Comparison of ENCODE assay signal across 8 cellular contexts in genomic region chr20:31604567-31605030, GRCh38. TPM values are rescaled to one million over a fixed set of nuclear protein-coding genes. Genes with fewer than 3 reads are reported as not detected.
A peak's percentile ranks its signal among the peaks of the same experiment; 100 is the strongest.
DNase-seq lines count a peak whose midpoint lies in the region; ATAC-seq, FAIRE-seq and TF ChIP-seq lines count a peak whose summit lies in the region.

No MANE protein-coding gene starts in this region.

- H3K9me3 ChIP-seq in DND-41 (ENCODE audit: insufficient read depth, low read length, severe bottlenecking) (no peaks in the 10 kb centered on the region), OCI-LY7 (ENCODE audit: low read length) (no peaks in the 10 kb centered on the region), endothelial cell of umbilical vein (replicated peaks; ENCODE audit: control insufficient read depth, insufficient read depth, low read length) (no peaks in the 10 kb centered on the region), pancreas (no peaks in the 10 kb centered on the region)

- DNase-seq in DND-41 (no peak), OCI-LY7 (ENCODE audit: low spot score) (no peak), endothelial cell of umbilical vein (ENCODE audit: low read depth, low spot score) (no peak), pancreas (no peak), superior temporal gyrus (ENCODE audit: extremely low spot score) (no peak), NAMALWA (ENCODE audit: low spot score) (no peak), ureter (ENCODE audit: low spot score) (no peak)

- H3K9ac ChIP-seq in DND-41 (ENCODE audit: low read depth, low read length) (peak overlapping the region; percentile 62), endothelial cell of umbilical vein (replicated peaks; ENCODE audit: extremely low read depth, insufficient read depth, low read length) (peak overlapping the region; percentile 99)

- TF ChIP-seq POLR2A in endothelial cell of umbilical vein (IDR thresholded peaks at IDR 0.05; ENCODE audit: low read depth, low read length) = no peak

- BruUV-seq in OCI-LY7 (replicated peaks; lab: Mats Ljungman, UMichigan) = no TSS peak
- TSS peak; percentile 88 for BruUV-seq in endothelial cell of umbilical vein (replicated peaks; lab: Mats Ljungman, UMichigan)

- H4K20me1 ChIP-seq in DND-41 (ENCODE audit: insufficient read depth, low read length) (no peaks in the 10 kb centered on the region), OCI-LY7 (ENCODE audit: insufficient read depth, low read length) (no peaks in the 10 kb centered on the region), endothelial cell of umbilical vein (replicated peaks; ENCODE audit: control insufficient read depth, extremely low read depth, insufficient read depth, low read length) (no peaks in the 10 kb centered on the region)

- no peaks in the 10 kb centered on the region for H3K9me1 ChIP-seq in endothelial cell of umbilical vein (replicated peaks; ENCODE audit: control insufficient read depth, extremely low read depth, insufficient read depth, low read length)

- H3K4me2 ChIP-seq in DND-41 (ENCODE audit: insufficient read depth, low read length) (peak overlapping the region; percentile 97), OCI-LY7 (ENCODE audit: low read length) (peak overlapping the region; percentile 92), endothelial cell of umbilical vein (ENCODE audit: insufficient read depth, low read length) (peak overlapping the region; percentile 86)

- intact Hi-C loops in OCI-LY7 (cut with micrococcal nuclease; ENCODE audit: unreplicated experiment) = loop anchor here (2.0 kb wide), 1 partner anchor 32 kb away; no protein-coding TSS in a partner anchor
- intact Hi-C loops in endothelial cell of umbilical vein (cut with micrococcal nuclease) = loop anchor here (1.0 to 2.0 kb wide), 4 partner anchors 18 to 108 kb away; no protein-coding TSS in a partner anchor
- intact Hi-C loops in pancreas (cut with DNase I) = loop anchor here in 1 of 3 donors (5.0 kb wide), 1 partner anchor 32 kb away; no protein-coding TSS in a partner anchor

- H3K36me3 ChIP-seq in DND-41 (ENCODE audit: insufficient read depth, low read length) (no peaks in the 10 kb centered on the region), OCI-LY7 (ENCODE audit: insufficient read depth, low read length) (no peaks in the 10 kb centered on the region), endothelial cell of umbilical vein (ENCODE audit: control insufficient read depth in 2 of 2, extremely low read depth in 1 of 2, insufficient read depth in 2 of 2, low read length in 2 of 2) (no peaks in the 10 kb centered on the region), pancreas (no peaks in the 10 kb centered on the region)

- H3K4me3 ChIP-seq in DND-41 (ENCODE audit: low read depth in 1 of 2, low read length in 2 of 2) = peak overlapping the region; percentile 34 to 70
- H3K4me3 ChIP-seq in OCI-LY7 (ENCODE audit: low read depth, low read length, poor library complexity, severe bottlenecking) = peak overlapping the region; percentile 70
- H3K4me3 ChIP-seq in endothelial cell of umbilical vein (replicated peaks in 1 of 3; ENCODE audit: insufficient read depth in 1 of 3, low read depth in 1 of 3, low read length in 3 of 3) = peak overlapping the region; percentile 44 to 77 (median 68)
- peak overlapping the region in 3 of 4 donors; percentile 40 to 75 (median 61) for H3K4me3 ChIP-seq in pancreas

- H3K9me2 ChIP-seq in OCI-LY7 (ENCODE audit: insufficient read depth, low read length) = no peaks in the 10 kb centered on the region

- peaks cover 39% of the 10 kb centered on the region for H3K4me1 ChIP-seq in DND-41 (ENCODE audit: insufficient read depth, low read length)
- peaks cover 20% of the 10 kb centered on the region for H3K4me1 ChIP-seq in OCI-LY7 (ENCODE audit: insufficient read depth, low read length, poor library complexity, severe bottlenecking)
- peaks cover 48% of the 10 kb centered on the region for H3K4me1 ChIP-seq in endothelial cell of umbilical vein (ENCODE audit: control insufficient read depth, extremely low read depth, insufficient read depth, low read length)
- peaks cover 3 to 25% (median 4%) of the 10 kb centered on the region in 3 donors for H3K4me1 ChIP-seq in pancreas

- H2AFZ ChIP-seq in DND-41 (ENCODE audit: low read depth, low read length) (peak overlapping the region; percentile 85), OCI-LY7 (ENCODE audit: low read length) (peak overlapping the region; percentile 72; the same call in 1 of the 2 replicates), endothelial cell of umbilical vein (ENCODE audit: low read depth, low read length) (no peak overlapping the region)

- dilution Hi-C loops in endothelial cell of umbilical vein (cut with MboI; ENCODE audit: extremely low pct_ligation_motif_present, low sequenced_read_pairs) = no loop called here

- 0 to 1% methylated on average over 14 of the region's 14 CpGs for WGBS in pancreas, 2 donors

- no peak for FAIRE-seq in endothelial cell of umbilical vein (lab: Jason Lieb, UNC)
- no peak for FAIRE-seq in pancreas (lab: Jason Lieb, UNC)

- POLR2A ChIA-PET in OCI-LY7 (lab: Charles Lee) (interaction anchor here (0.8 to 2.6 kb wide), 3 partner anchors 8 to 37 kb away, joined by 3 to 19 read pairs (median 4); no protein-coding TSS in a partner anchor), endothelial cell of umbilical vein (lab: Charles Lee) (interaction anchor here (1.0 to 2.5 kb wide), 10 partner anchors 9 to 47 kb away, joined by 4 to 48 read pairs (median 8); no protein-coding TSS in a partner anchor)

- CTCF ChIA-PET in OCI-LY7 (lab: Charles Lee; ENCODE audit: unreplicated experiment) = interaction anchor here (0.7 to 1.2 kb wide), 4 partner anchors 19 to 43 kb away, joined by 3 to 4 read pairs (median 4); no protein-coding TSS in a partner anchor
- CTCF ChIA-PET in endothelial cell of umbilical vein (lab: Charles Lee) = interaction anchor here (0.8 to 12.8 kb wide), 7 partner anchors 8 to 144 kb away, joined by 3 to 1817 read pairs (median 6); no protein-coding TSS in a partner anchor

- H3K27me3 ChIP-seq in DND-41 (ENCODE audit: insufficient read depth, low read length, poor library complexity) (peaks cover 26% of the 10 kb centered on the region), endothelial cell of umbilical vein (ENCODE audit: control insufficient read depth in 2 of 2, insufficient read depth in 2 of 2, low read length in 2 of 2) (no peaks in the 10 kb centered on the region), pancreas (no peaks in the 10 kb centered on the region)

- TF ChIP-seq CTCF in DND-41 (IDR thresholded peaks at IDR 0.05; ENCODE audit: borderline replicate concordance, extremely low read depth, low read length, poor library complexity, severe bottlenecking) (no peak), OCI-LY7 (conservative IDR thresholded peaks at IDR 0.05; ENCODE audit: low read length) (no peak), endothelial cell of umbilical vein (IDR thresholded peaks at IDR 0.05; ENCODE audit: extremely low read depth in 1 of 2, insufficient read depth in 1 of 2, low read depth in 1 of 2, low read length in 2 of 2) (no peak), pancreas (IDR thresholded peaks at IDR 0.05) (no peak)

- no peaks in the 10 kb centered on the region for H3K79me2 ChIP-seq in DND-41 (ENCODE audit: insufficient read depth, low read length)
- H3K79me2 ChIP-seq in OCI-LY7 (ENCODE audit: insufficient read depth, low read depth, low read length) = no peaks in the 10 kb centered on the region
- H3K79me2 ChIP-seq in endothelial cell of umbilical vein (ENCODE audit: control insufficient read depth, insufficient read depth, low read length) = peaks cover 26% of the 10 kb centered on the region

- peak; percentile 0; the same call in 1 of the 3 replicates for ATAC-seq in DND-41 (ENCODE audit: insufficient read depth, low read depth)
- peak; percentile 4 to 11 (median 4) for ATAC-seq in pancreas
- ATAC-seq in activated CD4-positive, CD25-positive, alpha-beta regulatory T cell treated with anti-CD3 and anti-CD28 coated beads, Interleukin-2, amount 50 U/mL, for 24 hours = no peak

- H3K27ac ChIP-seq in DND-41 (ENCODE audit: low read length) = peak overlapping the region; percentile 42; the same call in 1 of the 2 replicates
- no peak overlapping the region for H3K27ac ChIP-seq in OCI-LY7 (ENCODE audit: low read depth, low read length, poor library complexity, severe bottlenecking)
- H3K27ac ChIP-seq in endothelial cell of umbilical vein (ENCODE audit: insufficient read depth, low read depth, low read length) = peak overlapping the region; percentile 100
- H3K27ac ChIP-seq in pancreas = peak overlapping the region; percentile 10 to 78 (median 72)

TF ChIP-seq in endothelial cell of umbilical vein, 7 proteins besides CTCF, POLR2A, EP300 and RAD21 (continues in another document):
- TF ChIP-seq MAX (IDR thresholded peaks at IDR 0.05; ENCODE audit: insufficient read depth, insufficient read length) (no peak), GATA2 (IDR thresholded peaks at IDR 0.05; ENCODE audit: insufficient read depth, insufficient read length, low read depth, low read length) (no peak)

RNA-seq across cellular contexts. Expression of gene ID1, which starts 0.5 kb away (rescaled TPM):
- total RNA-seq in OCI-LY7 (2014; rRNA removed; shearing (Covaris generic)) = 3.3 and 4.7 TPM in 2 replicates
- total RNA-seq in OCI-LY7 (2022) = 2.0 and 3.6 TPM in 2 replicates
- total RNA-seq in endothelial cell of umbilical vein = 64.4 and 78.9 TPM in 2 replicates
- 152 and 182 TPM in 2 replicates for polyA plus RNA-seq in endothelial cell of umbilical vein
- 78.6 and 160 TPM in 2 replicates for polyA plus RNA-seq in endothelial cell of umbilical vein (2011; cell fraction: cytosol; rRNA removed)
- polyA plus RNA-seq in endothelial cell of umbilical vein (2011; cell fraction: nucleus; rRNA removed) = 317 and 470 TPM in 2 replicates
- 67.3 and 67.6 TPM in 2 replicates for polyA plus RNA-seq in endothelial cell of umbilical vein (2012)
- 41.5 and 55.2 TPM in 2 replicates for polyA minus RNA-seq in endothelial cell of umbilical vein
- 500 TPM for polyA minus RNA-seq in endothelial cell of umbilical vein (2011; cell fraction: cytosol; rRNA and poly(A)+ RNA removed)
- 83.0 and 266 TPM in 2 replicates for polyA minus RNA-seq in endothelial cell of umbilical vein (2011; cell fraction: nucleus; rRNA and poly(A)+ RNA removed)
- 10 to 100 TPM in 5 of 6 donors, 1 to 10 TPM in 1; 9.5 to 39.3 (median 17.4) TPM for total RNA-seq in pancreas
- polyA plus RNA-seq in pancreas = 10 to 100 TPM; 50.9 to 64.7 TPM
- total RNA-seq in ureter = 367 TPM

RNA-seq across cellular contexts. Expression of gene COX4I2, which starts 33.1 kb away (rescaled TPM):
- not detected in 2 replicates for total RNA-seq in OCI-LY7 (2014; rRNA removed; shearing (Covaris generic))
- not detected in 2 replicates for total RNA-seq in OCI-LY7 (2022)
- not detected in 2 replicates for total RNA-seq in endothelial cell of umbilical vein
- polyA plus RNA-seq in endothelial cell of umbilical vein = not detected in 2 replicates
- polyA plus RNA-seq in endothelial cell of umbilical vein (2011; cell fraction: cytosol; rRNA removed) = not detected in 2 replicates
- polyA plus RNA-seq in endothelial cell of umbilical vein (2011; cell fraction: nucleus; rRNA removed) = not detected in 2 replicates
- not detected in 2 replicates for polyA plus RNA-seq in endothelial cell of umbilical vein (2012)
- polyA minus RNA-seq in endothelial cell of umbilical vein = not detected in 2 replicates
- not detected for polyA minus RNA-seq in endothelial cell of umbilical vein (2011; cell fraction: cytosol; rRNA and poly(A)+ RNA removed)
- polyA minus RNA-seq in endothelial cell of umbilical vein (2011; cell fraction: nucleus; rRNA and poly(A)+ RNA removed) = not detected in 2 replicates
- total RNA-seq in pancreas = under 1 TPM in 5 of 6 donors, not detected in 1; 0.28 to 0.94 (median 0.60) TPM
- 1 to 10 TPM; 3.7 to 7.8 TPM for polyA plus RNA-seq in pancreas
- total RNA-seq in ureter = 4.0 TPM

Comparison
In these comparisons a context has a peak if more than half of its experiments do, and no peak if none do; other contexts are left out.
1. ATAC-seq: peak in DND-41 (single experiment) and pancreas (4 of 4); none in activated CD4-positive, CD25-positive, alpha-beta regulatory T cell treated with anti-CD3 and anti-CD28 coated beads, Interleukin-2, amount 50 U/mL, for 24 hours (0 of 2).
2. Peak in every context shown above with its lines, with median percentiles within 50 percentile points of each other: H3K4me2 ChIP-seq and H3K4me3 ChIP-seq.